In genomic region chr14:59728294-59728693, GRCh38 we compare ENCODE assay signal across 22 cellular contexts.
A peak's percentile ranks its signal among the peaks of the same experiment; 100 is the strongest.
DNase-seq lines count a peak whose midpoint lies in the region; ATAC-seq and TF ChIP-seq lines count a peak whose summit lies in the region.
"Had no signal": no experiment of that assay in that cellular context is flagged by ENCODE, and none has a peak within 500 bp of the region (broad histone marks: within the 10 kb centered on the region; RNA-seq: fewer than 3 reads in every experiment).

No MANE protein-coding gene starts in this region.

- no peak overlapping the region for H3K27ac ChIP-seq in SK-N-SH (ENCODE audit: low read depth in 2 of 2, low read length in 1 of 2)
- H3K27ac ChIP-seq: A549, GM23248 had no signal

- H3K4me2 ChIP-seq in SK-N-SH: no peak overlapping the region
- H3K4me2 ChIP-seq: A549 had no signal

- no peaks in the 10 kb centered on the region for H3K9me3 ChIP-seq in SK-N-SH
- H3K9me3 ChIP-seq: A549, MG63 had no signal

- no peak overlapping the region for H2AFZ ChIP-seq in SK-N-SH (ENCODE audit: low read depth)
- H2AFZ ChIP-seq: GM23248 had no signal

- H3K36me3 ChIP-seq in SK-N-SH (replicated peaks in 1 of 2; ENCODE audit: control insufficient read depth in 1 of 2, insufficient read depth in 2 of 2, low read length in 1 of 2): no peaks in the 10 kb centered on the region
- H3K36me3 ChIP-seq: MG63 had no signal

- no peaks in the 10 kb centered on the region for H4K20me1 ChIP-seq in SK-N-SH (ENCODE audit: insufficient read depth)

- H3K27ac Mint-ChIP-seq in type B pancreatic cell: no peak overlapping the region
- H3K27ac Mint-ChIP-seq: activated CD4-positive, alpha-beta T cell treated with anti-CD3 and anti-CD28 coated beads, Interleukin-2, amount 10 ng/mL, durations not matched to agents 7 days and 5 days; activated naive CD8-positive, alpha-beta T cell; activated T-helper 17 cell treated with anti-CD3 and anti-CD28 coated beads, Interleukin-2, amount 50 U/mL, for 72 hours had no signal

- no peaks in the 10 kb centered on the region for H3K27me3 Mint-ChIP-seq in type B pancreatic cell
- H3K27me3 Mint-ChIP-seq: activated CD4-positive, alpha-beta T cell treated with anti-CD3 and anti-CD28 coated beads, Interleukin-2, amount 10 ng/mL, durations not matched to agents 7 days and 5 days had no signal

- TF ChIP-seq CTCF in SK-N-SH (IDR thresholded peaks at IDR 0.05) (no peak), type B pancreatic cell (conservative IDR thresholded peaks at IDR 0.05) (no peak)

- CTCF ChIA-PET in SK-N-SH (lab: Yijun Ruan, JAX): interaction anchor here (1.1 to 3.2 kb wide), 4 partner anchors 18 to 169 kb away, joined by 3 to 14 read pairs (median 4); no protein-coding TSS in a partner anchor

- no peaks in the 10 kb centered on the region for H3K9me2 ChIP-seq in SK-N-SH

- no peak overlapping the region for H3K4me3 ChIP-seq in SK-N-SH (ENCODE audit: low read depth in 2 of 2, low read length in 1 of 2)
- H3K4me3 ChIP-seq: A549, GM23248, MG63 had no signal

- H3K4me1 ChIP-seq in SK-N-SH (ENCODE audit: control insufficient read depth in 1 of 2, insufficient read depth in 2 of 2, low read depth in 1 of 2, low read length in 1 of 2): peaks cover 0 to 4% of the 10 kb centered on the region in 2 experiments; a peak in 1 of 4 replicates
- H3K4me1 ChIP-seq: A549 had no signal

- no peak for ATAC-seq in SK-N-SH treated with all-trans-retinoic acid at 6 μM for 48 hours
- no peak for ATAC-seq in HG03135 (IDR thresholded peaks at IDR 0.05; ENCODE audit: unreplicated experiment)
- ATAC-seq in HG02610 (IDR thresholded peaks at IDR 0.05; ENCODE audit: unreplicated experiment): no peak
- ATAC-seq: A549; activated T-helper 17 cell treated with anti-CD3 and anti-CD28 coated beads, Interleukin-2, amount 50 U/mL, for 72 hours; Right ventricle myocardium inferior had no signal

- H3F3A ChIP-seq in SK-N-SH (replicated peaks; ENCODE audit: insufficient read depth): no peaks in the 10 kb centered on the region

- H3K9me3 Mint-ChIP-seq in type B pancreatic cell: no peaks in the 10 kb centered on the region
- H3K9me3 Mint-ChIP-seq: activated CD4-positive, alpha-beta T cell treated with anti-CD3 and anti-CD28 coated beads, Interleukin-2, amount 10 ng/mL, durations not matched to agents 7 days and 5 days had no signal

- DNase-seq in SK-N-SH: peak; percentile 58
- peak; percentile 59 for DNase-seq in NCI-H345 (lab: John Stamatoyannopoulos, UW)
- DNase-seq in SHP77 (lab: John Stamatoyannopoulos, UW): peak; percentile 72 to 83
- DNase-seq in type B pancreatic cell (ENCODE audit: extremely low spot score, unreplicated experiment): no peak
- no peak for DNase-seq in T-helper 9 cell
- DNase-seq: activated CD4-positive, alpha-beta T cell treated with anti-CD3 and anti-CD28 coated beads, Interleukin-2, amount 10 ng/mL, durations not matched to agents 7 days and 5 days; cerebellar nuclear complex; erythroblast; GF-D8; GM23248; MG63; NCI-H2029; occipital lobe; retina; T-helper 1 cell had no signal

- 8% methylated on average over 3 of the region's 3 CpGs for WGBS in SK-N-SH (ENCODE audit: low lambda C conversion rate)

- no peaks in the 10 kb centered on the region for H3K4me1 Mint-ChIP-seq in type B pancreatic cell (ENCODE audit: unreplicated experiment)
- H3K4me1 Mint-ChIP-seq: activated CD4-positive, alpha-beta T cell treated with anti-CD3 and anti-CD28 coated beads, Interleukin-2, amount 10 ng/mL, durations not matched to agents 7 days and 5 days; activated T-helper 17 cell treated with anti-CD3 and anti-CD28 coated beads, Interleukin-2, amount 50 U/mL, for 72 hours had no signal

- H3K4me3 Mint-ChIP-seq in type B pancreatic cell: no peak overlapping the region
- H3K4me3 Mint-ChIP-seq: activated CD4-positive, alpha-beta T cell treated with anti-CD3 and anti-CD28 coated beads, Interleukin-2, amount 10 ng/mL, durations not matched to agents 7 days and 5 days; activated naive CD8-positive, alpha-beta T cell; activated T-helper 17 cell treated with anti-CD3 and anti-CD28 coated beads, Interleukin-2, amount 50 U/mL, for 72 hours had no signal

- no peak overlapping the region for H3K9ac ChIP-seq in SK-N-SH
- H3K9ac ChIP-seq: GM23248 had no signal

- H3K79me2 ChIP-seq in SK-N-SH (ENCODE audit: insufficient read depth): no peaks in the 10 kb centered on the region

- POLR2A ChIA-PET in SK-N-SH (lab: Yijun Ruan, JAX): no interaction called here

- H3K36me3 Mint-ChIP-seq in type B pancreatic cell: no peaks in the 10 kb centered on the region
- H3K36me3 Mint-ChIP-seq: activated naive CD8-positive, alpha-beta T cell had no signal

- H3K27me3 ChIP-seq in SK-N-SH (ENCODE audit: insufficient read depth): no peaks in the 10 kb centered on the region
- H3K27me3 ChIP-seq: MG63 had no signal

- TF ChIP-seq EP300 in SK-N-SH (IDR thresholded peaks at IDR 0.05; ENCODE audit: borderline replicate concordance in 1 of 2, low read depth in 1 of 2, low read length in 1 of 2): no peak

- no peak for TF ChIP-seq RAD21 in SK-N-SH (IDR thresholded peaks at IDR 0.05; ENCODE audit: low read length)

TF ChIP-seq in SK-N-SH, 30 proteins besides CTCF, POLR2A, EP300 and RAD21:
- TF ChIP-seq RXRA (IDR thresholded peaks at IDR 0.05; ENCODE audit: borderline replicate concordance, low read depth) (no peak), USF2 (IDR thresholded peaks at IDR 0.05; ENCODE audit: borderline replicate concordance, low read depth, low read length) (no peak), SMC3 (IDR thresholded peaks at IDR 0.05; ENCODE audit: low read depth, low read length) (no peak), EZH2phosphoT487 (IDR thresholded peaks at IDR 0.05; ENCODE audit: borderline replicate concordance, low read depth) (no peak), FOXM1 (IDR thresholded peaks at IDR 0.05; ENCODE audit: low read depth) (no peak), FOSL2 (IDR thresholded peaks at IDR 0.05; ENCODE audit: borderline replicate concordance, low read depth) (no peak), SIN3A (IDR thresholded peaks at IDR 0.05; ENCODE audit: borderline replicate concordance, low read depth, low read length) (no peak)
TF ChIP-seq in SK-N-SH: peak in this region for 0.

TF ChIP-seq in SK-N-SH treated with all-trans-retinoic acid at 6 μM for 48 hours, 23 proteins besides CTCF, POLR2A, EP300 and RAD21 (continues in another document):
- TF ChIP-seq BACH2 (CRISPR knock-in tag; IDR thresholded peaks at IDR 0.05; ENCODE audit: borderline replicate concordance) (no peak), TOX (CRISPR knock-in tag; IDR thresholded peaks at IDR 0.05; ENCODE audit: borderline replicate concordance) (no peak), POU6F1 (CRISPR knock-in tag; IDR thresholded peaks at IDR 0.05; ENCODE audit: borderline replicate concordance, low read depth) (no peak), GLIS3 (CRISPR knock-in tag; IDR thresholded peaks at IDR 0.05) (no peak), ZNF8 (CRISPR knock-in tag; IDR thresholded peaks at IDR 0.05) (no peak), SNAI2 (CRISPR knock-in tag; IDR thresholded peaks at IDR 0.05) (no peak), TCF4 (CRISPR knock-in tag; IDR thresholded peaks at IDR 0.05; ENCODE audit: borderline replicate concordance) (no peak), PPARA (CRISPR knock-in tag; IDR thresholded peaks at IDR 0.05; ENCODE audit: borderline replicate concordance) (no peak), PATZ1 (CRISPR knock-in tag; IDR thresholded peaks at IDR 0.05; ENCODE audit: borderline replicate concordance) (no peak), ISL1 (CRISPR knock-in tag; IDR thresholded peaks at IDR 0.05) (no peak), ESRRG (CRISPR knock-in tag; IDR thresholded peaks at IDR 0.05) (no peak), ARNTL (CRISPR knock-in tag; IDR thresholded peaks at IDR 0.05; ENCODE audit: borderline replicate concordance, low read depth) (no peak), CSDC2 (CRISPR knock-in tag; IDR thresholded peaks at IDR 0.05) (no peak), ZC3H10 (CRISPR knock-in tag; IDR thresholded peaks at IDR 0.05) (no peak), ZFP3 (CRISPR knock-in tag; IDR thresholded peaks at IDR 0.05) (no peak), ZFP30 (CRISPR knock-in tag; IDR thresholded peaks at IDR 0.05) (no peak), ZNF70 (CRISPR knock-in tag; IDR thresholded peaks at IDR 0.05) (no peak), ZNF565 (CRISPR knock-in tag; conservative IDR thresholded peaks at IDR 0.05; ENCODE audit: low read depth) (no peak), RARB (CRISPR knock-in tag; IDR thresholded peaks at IDR 0.05) (no peak)

Comparison
In these comparisons a context has a peak if more than half of its experiments do, and no peak if none do; other contexts are left out.
1. DNase-seq: peak in SK-N-SH (single experiment), NCI-H345 (single experiment) and SHP77 (2 of 2); none in type B pancreatic cell (single experiment) and T-helper 9 cell (single experiment).